15 cellular contexts compared by ENCODE assay signal in the genomic region with DNA sequence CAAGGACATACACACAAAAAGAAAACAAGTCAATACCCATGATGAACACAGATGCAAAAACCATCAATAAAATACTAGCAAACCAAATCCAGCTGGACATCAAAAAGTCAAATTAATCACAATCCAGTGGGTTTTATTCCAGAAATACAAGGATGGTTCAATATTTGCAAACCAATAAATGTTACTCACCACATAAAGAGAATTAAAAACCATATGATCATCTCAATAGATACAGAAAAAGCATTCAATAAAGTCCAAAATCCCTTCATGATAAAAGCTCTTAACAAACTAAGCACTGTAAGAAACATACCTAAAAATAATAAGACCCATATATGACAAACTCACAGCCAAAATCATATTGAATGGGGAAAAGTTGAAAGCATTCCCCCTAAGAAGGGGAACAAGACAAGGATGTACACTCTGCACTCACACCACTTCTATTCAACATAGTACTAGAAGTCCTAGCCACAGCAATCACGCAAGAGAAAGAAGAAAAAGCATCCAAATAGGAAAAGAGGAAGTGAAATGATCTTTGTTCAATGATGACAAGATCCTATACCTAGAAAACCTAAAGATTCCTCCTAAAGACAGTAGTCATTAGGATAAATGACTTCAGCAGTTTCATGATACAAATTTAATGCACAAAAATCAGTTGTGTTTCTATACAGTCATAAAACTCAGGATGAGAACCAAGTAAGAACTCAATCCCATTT.
"Had no signal": no experiment of that assay in that cellular context is flagged by ENCODE, and none has a peak within 500 bp of the region (broad histone marks: within the 10 kb centered on the region; RNA-seq: fewer than 3 reads in every experiment).

No MANE protein-coding gene starts in this region.

- H3K27ac Mint-ChIP-seq: activated B cell treated with CpG ODN at 0.5 μM for 24 hours; activated CD4-positive, alpha-beta memory T cell treated with anti-CD3 and anti-CD28 coated beads for 36 hours; activated naive CD8-positive, alpha-beta T cell; activated T-helper 1 cell treated with anti-CD3 and anti-CD28 coated beads, Interleukin-12 subunit alpha, Interleukin-12 subunit beta, Interleukin-2, Interleukin-4 antibody, amounts not matched to agents 30 ng/mL and 10 ng/mL and 1 ng/mL, durations not matched to agents 14 hours and 24 hours and 36 hours; memory B cell; progenitor cell of endocrine pancreas had no signal

- H3K4me3 Mint-ChIP-seq: activated B cell treated with CpG ODN at 0.5 μM for 24 hours; activated CD4-positive, alpha-beta memory T cell treated with anti-CD3 and anti-CD28 coated beads for 36 hours; activated naive CD8-positive, alpha-beta T cell; activated T-helper 1 cell treated with anti-CD3 and anti-CD28 coated beads, Interleukin-12 subunit alpha, Interleukin-12 subunit beta, Interleukin-2, Interleukin-4 antibody, amounts not matched to agents 30 ng/mL and 10 ng/mL and 1 ng/mL, durations not matched to agents 14 hours and 24 hours and 36 hours; memory B cell; neural crest cell had no signal

- DNase-seq: activated B cell treated with CpG ODN at 0.5 μM for 24 hours; activated CD4-positive, alpha-beta memory T cell treated with anti-CD3 and anti-CD28 coated beads for 36 hours; activated CD4-positive, alpha-beta T cell treated with anti-CD3 and anti-CD28 coated beads for 4 hours; activated T-cell treated with anti-CD3 and anti-CD28 coated beads for 4 hours; effector CD4-positive, alpha-beta T cell; esophagus squamous epithelium; heart right ventricle; left ventricle myocardium superior; stimulated activated naive CD4-positive, alpha-beta T cell; upper lobe of right lung had no signal

- H3K4me1 Mint-ChIP-seq: neural crest cell had no signal

- ATAC-seq: heart right ventricle, left ventricle myocardium superior, upper lobe of right lung had no signal

- H3K27me3 Mint-ChIP-seq: activated B cell treated with CpG ODN at 0.5 μM for 24 hours; activated CD4-positive, alpha-beta memory T cell treated with anti-CD3 and anti-CD28 coated beads for 36 hours; activated naive CD8-positive, alpha-beta T cell; memory B cell; progenitor cell of endocrine pancreas had no signal
